In the genomic region with DNA sequence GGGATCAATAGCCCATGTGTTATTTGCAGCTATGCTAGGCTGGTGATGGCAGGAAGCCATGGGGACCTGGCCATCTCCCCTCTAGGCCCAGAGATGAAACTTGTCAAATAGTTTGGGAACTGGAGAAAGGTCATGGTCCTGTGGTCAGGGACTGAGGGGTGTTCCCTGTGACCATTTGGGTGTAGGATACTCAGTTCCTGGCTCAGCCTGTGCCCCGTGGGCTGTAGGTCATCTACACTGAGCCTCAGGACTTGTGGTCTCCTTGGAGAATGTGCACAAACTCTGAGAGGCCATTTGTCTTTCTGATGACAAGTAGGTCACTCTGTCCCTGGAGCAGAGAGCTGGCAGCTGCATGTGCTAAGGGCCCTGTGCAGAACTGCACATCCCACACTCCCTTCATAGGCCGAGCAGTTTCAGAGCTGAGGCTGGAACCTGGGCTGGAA, we compare ENCODE assay signal across 21 cellular contexts. TPM values are rescaled to one million over a fixed set of nuclear protein-coding genes. Genes with fewer than 3 reads are reported as not detected.
DNase-seq lines count a peak whose midpoint lies in the region; ATAC-seq and TF ChIP-seq lines count a peak whose summit lies in the region.
"Had no signal": no experiment of that assay in that cellular context is flagged by ENCODE, and none has a peak within 500 bp of the region (broad histone marks: within the 10 kb centered on the region; RNA-seq: fewer than 3 reads in every experiment).

No MANE protein-coding gene starts in this region.

- H3K27me3 ChIP-seq in body of pancreas (no peaks in the 10 kb centered on the region), psoas muscle (ENCODE audit: insufficient read depth in 3 of 3, low read length in 2 of 3) (no peaks in the 10 kb centered on the region)
- H3K27me3 ChIP-seq: pancreas had no signal

- TF ChIP-seq CTCF in body of pancreas (IDR thresholded peaks at IDR 0.05) (no peak), psoas muscle (IDR thresholded peaks at IDR 0.05) (no peak)

- intact Hi-C loops in body of pancreas (cut with DNase I): no loop called here
- intact Hi-C loops in head of caudate nucleus (cut with DNase I): no loop called here
- intact Hi-C loops in psoas muscle (cut with DNase I): no loop called here

- H3K36me3 ChIP-seq in body of pancreas (replicated peaks in 1 of 2; ENCODE audit: insufficient read depth in 1 of 2, low read depth in 2 of 2) (no peaks in the 10 kb centered on the region), psoas muscle (ENCODE audit: insufficient read depth in 1 of 2, low read depth in 1 of 2) (no peaks in the 10 kb centered on the region)
- H3K36me3 ChIP-seq: pancreas had no signal

- TF ChIP-seq POLR2A in body of pancreas (IDR thresholded peaks at IDR 0.05): no peak

- WGBS in body of pancreas, 2 donors: 58 to 65% methylated on average over 2 of the region's 2 CpGs
- 23 to 41% (median 23%) methylated on average over 2 of the region's 2 CpGs for WGBS in psoas muscle, 3 donors

- no peaks in the 10 kb centered on the region for H3K9me3 ChIP-seq in body of pancreas
- H3K9me3 ChIP-seq in psoas muscle: no peaks in the 10 kb centered on the region
- H3K9me3 ChIP-seq: pancreas had no signal

- ATAC-seq in body of pancreas (peak; percentile 49), psoas muscle (peak; percentile 39 to 64 (median 62)), HG03520 (IDR thresholded peaks at IDR 0.05; ENCODE audit: unreplicated experiment) (no peak)
- ATAC-seq: activated T-cell treated with anti-CD3 and anti-CD28 coated beads, Interleukin-2, amount 50 U/mL, for 72 hours; K562; naive thymus-derived CD8-positive, alpha-beta T cell had no signal

- H3K4me1 ChIP-seq in body of pancreas (peaks cover 27% of the 10 kb centered on the region), psoas muscle (peaks cover 27% of the 10 kb centered on the region)

- no peak overlapping the region for H3K27ac ChIP-seq in body of pancreas
- H3K27ac ChIP-seq in psoas muscle: peak overlapping the region; percentile 49
- H3K27ac ChIP-seq: pancreas had no signal

- H3K4me3 ChIP-seq in body of pancreas (no peak overlapping the region), psoas muscle (no peak overlapping the region)
- H3K4me3 ChIP-seq: K562, pancreas, smooth muscle cell had no signal

- peak; percentile 25 to 70 (median 46) for DNase-seq in body of pancreas
- DNase-seq in head of caudate nucleus: peak in 30 of 42 donors; percentile 13 to 73 (median 38)
- DNase-seq in psoas muscle: peak; percentile 48 to 69
- peak; percentile 54 for DNase-seq in ureter (ENCODE audit: low spot score)
- DNase-seq in NCI-H345 (lab: John Stamatoyannopoulos, UW): no peak
- no peak for DNase-seq in NOMO-1 (lab: John Stamatoyannopoulos, UW; ENCODE audit: unreplicated experiment in 2 of 2)
- DNase-seq: activated CD4-positive, alpha-beta T cell treated with anti-CD3 and anti-CD28 coated beads for 1 hour; activated naive CD4-positive, alpha-beta T cell treated with anti-CD3 and anti-CD28 coated beads, Interleukin-2, amount 50 U/mL, for 16 hours; activated T-cell treated with anti-CD3 and anti-CD28 coated beads, Interleukin-2, amount 50 U/mL, for 72 hours; MM.1S; naive thymus-derived CD8-positive, alpha-beta T cell; NCI-H146; NCI-H2171 treated with DMSO at 0.1 percent for 48 hours; NCI-H69; stimulated activated CD4-positive, alpha-beta T cell treated with anti-CD3 and anti-CD28 coated beads, Interleukin-4, amount 100 ng/mL, for 1 hour; SW 1271 had no signal

RNA-seq across cellular contexts. Expression of a gene that starts 17.5 kb away (rescaled TPM):
- total RNA-seq in body of pancreas (10 to 100 TPM in 1 of 2 donors, 1 to 10 TPM in 1; 8.8 to 16.8 TPM), psoas muscle (1 to 10 TPM; 1.5 to 3.7 (median 3.0) TPM), ureter (14.6 TPM)
- polyA plus RNA-seq in psoas muscle: under 1 TPM; 0.40 to 0.62 (median 0.49) TPM
- total RNA-seq: activated CD8-positive, alpha-beta memory T cell treated with anti-CD3 and anti-CD28 coated beads for 36 hours had no signal
- polyA plus RNA-seq: smooth muscle cell had no signal

Comparison
In these comparisons a context has a peak if more than half of its experiments do, and no peak if none do; other contexts are left out.
1. DNase-seq: peak in body of pancreas (4 of 4), head of caudate nucleus (30 of 42), psoas muscle (2 of 2) and ureter (single experiment); none in NCI-H345 (single experiment) and NOMO-1 (0 of 2).